In genomic region chr1:77779529-77780281, GRCh38 we compare ENCODE assay signal across 8 cellular contexts. TPM values are rescaled to one million over a fixed set of nuclear protein-coding genes. Genes with fewer than 3 reads are reported as not detected.
DNase-seq lines count a peak whose midpoint lies in the region; ATAC-seq and TF ChIP-seq lines count a peak whose summit lies in the region.

Gene MIGA1, plus strand, starts transcription at chr1:77779649. Its CDS starts 3,604 bp downstream, at chr1:77783253.

- intact Hi-C loops in dorsolateral prefrontal cortex (cut with DNase I) (loop anchor here (2.0 to 10.0 kb wide), 2 partner anchors 21 to 195 kb away; partner anchors contain the start of genes FUBP1 (in 1 of the 2) and USP33 (in 1 of the 2)), right lobe of liver (cut with DNase I) (no loop called here)

- H3K36me3 ChIP-seq in CD4-positive, CD25-positive, alpha-beta regulatory T cell (ENCODE audit: control insufficient read depth, insufficient read depth, low read length), result peaks cover 8% of the 10 kb centered on the region
- peaks cover 0 to 2% (median 0%) of the 10 kb centered on the region in 4 donors for H3K36me3 ChIP-seq in right lobe of liver

- DNase-seq in CD4-positive, CD25-positive, alpha-beta regulatory T cell, result peak; percentile 84 to 95 (median 87)
- DNase-seq in NCI-H774 (lab: John Stamatoyannopoulos, UW) (peak; percentile 89), dorsolateral prefrontal cortex (peak; percentile 84 to 96 (median 94)), right lobe of liver (peak; percentile 87 to 92 (median 91))
- DNase-seq in activated CD4-positive, alpha-beta T cell treated with anti-CD3 and anti-CD28 coated beads, Interleukin-2, amount 50 U/mL, for 4 hours, result peak; percentile 87
- DNase-seq in stimulated activated CD4-positive, alpha-beta T cell treated with anti-CD3 and anti-CD28 coated beads, Interleukin-4, amount 100 ng/mL, for 24 hours, result peak; percentile 91

- H3K27me3 ChIP-seq in CD4-positive, CD25-positive, alpha-beta regulatory T cell (ENCODE audit: control insufficient read depth, insufficient read depth, low read length), result no peaks in the 10 kb centered on the region
- H3K27me3 ChIP-seq in dorsolateral prefrontal cortex (no peaks in the 10 kb centered on the region), right lobe of liver (no peaks in the 10 kb centered on the region)

- peaks cover 0 to 2% (median 0%) of the 10 kb centered on the region in 7 donors for H3K9me3 Mint-ChIP-seq in CD4-positive, CD25-positive, alpha-beta regulatory T cell

- TF ChIP-seq POLR2A in right lobe of liver (IDR thresholded peaks at IDR 0.05), result peak; percentile 34

- H3K9me3 ChIP-seq in CD4-positive, CD25-positive, alpha-beta regulatory T cell (ENCODE audit: control insufficient read depth in 2 of 2, low read length in 2 of 2), result no peaks in the 10 kb centered on the region
- no peaks in the 10 kb centered on the region for H3K9me3 ChIP-seq in right lobe of liver

- peaks cover 10% of the 10 kb centered on the region for H3K36me3 Mint-ChIP-seq in CD4-positive, CD25-positive, alpha-beta regulatory T cell

- peak within 1 kb of the TSS; percentile 90 to 98 (median 96) for H3K4me3 Mint-ChIP-seq in CD4-positive, CD25-positive, alpha-beta regulatory T cell

- H3K4me1 ChIP-seq in CD4-positive, CD25-positive, alpha-beta regulatory T cell (ENCODE audit: control insufficient read depth, insufficient read depth, low read length, poor library complexity, severe bottlenecking), result peaks cover 37% of the 10 kb centered on the region
- no peaks in the 10 kb centered on the region for H3K4me1 ChIP-seq in right lobe of liver

- no peaks in the 10 kb centered on the region for H3K27me3 Mint-ChIP-seq in CD4-positive, CD25-positive, alpha-beta regulatory T cell

- WGBS in right lobe of liver (ENCODE audit: insufficient coverage, low coverage, low lambda C conversion rate, missing lambda C conversion rate), result 2% methylated on average over 32 of the region's 40 CpGs

- H3K4me3 ChIP-seq in CD4-positive, CD25-positive, alpha-beta regulatory T cell (ENCODE audit: low read depth, low read length), result peak within 1 kb of the TSS; percentile 87
- H3K4me3 ChIP-seq in dorsolateral prefrontal cortex, result peak within 1 kb of the TSS; percentile 77 to 98 (median 89)
- peak within 1 kb of the TSS; percentile 81 to 88 (median 82) for H3K4me3 ChIP-seq in right lobe of liver

- peak in 20 of 56 donors; percentile 10 to 52 (median 22) for TF ChIP-seq CTCF in dorsolateral prefrontal cortex (IDR thresholded peaks at IDR 0.05 in 54 of 56, conservative IDR thresholded peaks at IDR 0.05 in 2 of 56; ENCODE audit: low read depth in 1 of 56, partially characterized antibody in 56 of 56)
- no peak for TF ChIP-seq CTCF in right lobe of liver (IDR thresholded peaks at IDR 0.05)

- peak; percentile 93 to 95 for ATAC-seq in CD4-positive, CD25-positive, alpha-beta regulatory T cell (ENCODE audit: low read depth in 2 of 2)
- ATAC-seq in GM19438 (IDR thresholded peaks at IDR 0.05; ENCODE audit: low read depth, unreplicated experiment), result peak; percentile 92
- ATAC-seq in HG03571 (IDR thresholded peaks at IDR 0.05; ENCODE audit: unreplicated experiment), result peak; percentile 91
- peak; percentile 99 to 100 (median 100) for ATAC-seq in right lobe of liver

- H3K4me1 Mint-ChIP-seq in CD4-positive, CD25-positive, alpha-beta regulatory T cell, result peaks cover 31 to 56% (median 42%) of the 10 kb centered on the region in 4 donors

- H3K27ac ChIP-seq in CD4-positive, CD25-positive, alpha-beta regulatory T cell (ENCODE audit: insufficient read depth, low read length, poor library complexity, severe bottlenecking), result peak within 1 kb of the TSS; percentile 76
- peak within 1 kb of the TSS in 57 of 59 donors; percentile 5 to 91 (median 77) for H3K27ac ChIP-seq in dorsolateral prefrontal cortex
- peak within 1 kb of the TSS; percentile 1 to 42 (median 22) for H3K27ac ChIP-seq in right lobe of liver

- peak within 1 kb of the TSS; percentile 90 to 98 (median 97) for H3K27ac Mint-ChIP-seq in CD4-positive, CD25-positive, alpha-beta regulatory T cell

RNA-seq across cellular contexts. Expression of gene MIGA1, which starts in this region (rescaled TPM):
- total RNA-seq in CD4-positive, CD25-positive, alpha-beta regulatory T cell, result 15.3 TPM
- polyA plus RNA-seq in CD4-positive, CD25-positive, alpha-beta regulatory T cell, result 10 to 100 TPM in 2 of 4 donors, 1 to 10 TPM in 2; 8.4 to 12.6 (median 10.3) TPM
- total RNA-seq in dorsolateral prefrontal cortex (10 to 100 TPM; 33.7 to 74.8 (median 59.0) TPM), right lobe of liver (10 to 100 TPM in 2 of 6 experiments, 1 to 10 TPM in 4; 7.7 to 12.2 (median 8.8) TPM)

Comparison
In these comparisons a context has a peak if more than half of its experiments do, and no peak if none do; other contexts are left out.
1. Peak in every context shown above with its lines: DNase-seq, ATAC-seq, H3K4me3 ChIP-seq and H3K27ac ChIP-seq.
2. H3K27ac ChIP-seq: peak in every context shown above with its lines; median percentile 77 in dorsolateral prefrontal cortex; 76 in CD4-positive, CD25-positive, alpha-beta regulatory T cell; 22 in right lobe of liver.
3. intact Hi-C loops: an anchor here in dorsolateral prefrontal cortex (2.0 to 10.0 kb wide); none called in right lobe of liver.